8 cellular contexts compared by ENCODE assay signal in the genomic region with DNA sequence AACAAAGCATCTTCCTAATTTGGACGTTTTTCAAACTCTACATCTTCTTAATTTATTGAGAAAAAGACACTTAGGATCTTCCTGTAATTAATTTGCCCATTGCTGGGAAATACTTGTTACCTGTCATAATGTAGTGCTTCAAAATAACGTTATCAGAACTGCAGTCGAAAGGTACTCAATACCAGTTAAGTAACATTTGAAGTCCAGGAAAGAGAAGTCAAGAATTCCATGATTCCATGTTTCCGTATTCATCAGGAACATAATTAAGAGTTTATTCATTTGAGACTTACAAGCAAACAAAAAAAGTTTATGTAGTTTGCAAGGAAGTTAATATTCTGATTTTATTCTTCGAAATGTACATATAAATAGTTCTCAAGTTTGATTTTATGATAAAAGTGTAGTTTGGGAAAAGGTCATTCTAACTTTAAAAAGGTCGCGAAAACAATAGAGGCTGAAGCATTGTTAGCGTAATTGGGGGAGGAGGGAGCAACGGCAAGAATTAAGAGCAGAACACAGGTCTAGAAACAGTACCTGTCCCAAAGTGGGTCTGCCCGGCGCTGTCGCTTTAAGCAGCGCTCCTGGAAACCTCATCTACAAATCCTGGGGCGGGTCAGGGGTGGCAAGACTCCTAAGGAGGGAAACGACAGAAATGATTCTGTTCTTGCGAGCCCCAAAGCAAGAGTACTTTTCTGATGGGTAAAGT. TPM values are rescaled to one million over a fixed set of nuclear protein-coding genes. Genes with fewer than 3 reads are reported as not detected.
DNase-seq lines count a peak whose midpoint lies in the region; ATAC-seq, FAIRE-seq and TF ChIP-seq lines count a peak whose summit lies in the region.

No MANE protein-coding gene starts in this region.

- H4K20me1 ChIP-seq in OCI-LY7 (ENCODE audit: insufficient read depth, low read length) (no peaks in the 10 kb centered on the region), fibroblast of lung (ENCODE audit: control insufficient read depth, extremely low read depth, insufficient read depth, low read length) (no peaks in the 10 kb centered on the region)

- H3K79me2 ChIP-seq in OCI-LY7 (ENCODE audit: insufficient read depth, low read depth, low read length) (peaks cover 20% of the 10 kb centered on the region; the same call in 1 of the 2 replicates), fibroblast of lung (ENCODE audit: control insufficient read depth, insufficient read depth, low read length) (no peaks in the 10 kb centered on the region)

- DNase-seq in GM18507 (ENCODE audit: extremely low spot score, insufficient read length, low read depth) = no peak
- DNase-seq in OCI-LY7 (ENCODE audit: low spot score) = peak; percentile 24
- no peak for DNase-seq in fibroblast of lung (ENCODE audit: low read depth in 2 of 2)
- no peak for DNase-seq in gastrocnemius medialis
- no peak for DNase-seq in NCI-H774 (lab: John Stamatoyannopoulos, UW)
- DNase-seq in DMS153 treated with DMSO at 0.1 percent for 48 hours (lab: John Stamatoyannopoulos, UW; ENCODE audit: unreplicated experiment) = no peak

- H3K9me3 ChIP-seq in OCI-LY7 (ENCODE audit: low read length) = no peaks in the 10 kb centered on the region
- no peaks in the 10 kb centered on the region for H3K9me3 ChIP-seq in fibroblast of lung (ENCODE audit: control insufficient read depth, insufficient read depth, low read depth, low read length)
- H3K9me3 ChIP-seq in gastrocnemius medialis = no peaks in the 10 kb centered on the region

- TF ChIP-seq POLR2A in gastrocnemius medialis (IDR thresholded peaks at IDR 0.05) = no peak

- H3K9ac ChIP-seq in fibroblast of lung (ENCODE audit: insufficient read depth, low read length) = no peak overlapping the region

- peaks cover 44% of the 10 kb centered on the region for H3K4me1 ChIP-seq in OCI-LY7 (ENCODE audit: insufficient read depth, low read length, poor library complexity, severe bottlenecking)
- H3K4me1 ChIP-seq in fibroblast of lung (ENCODE audit: control insufficient read depth, extremely low read depth, insufficient read depth, low read length) = peaks cover 8% of the 10 kb centered on the region
- H3K4me1 ChIP-seq in gastrocnemius medialis = peaks cover 5 to 12% of the 10 kb centered on the region in 2 donors

- peak; percentile 47 for FAIRE-seq in GM18507 (lab: Jason Lieb, UNC)

- TF ChIP-seq CTCF in OCI-LY7 (conservative IDR thresholded peaks at IDR 0.05; ENCODE audit: low read length) (no peak), fibroblast of lung (conservative IDR thresholded peaks at IDR 0.05 in 1 of 2, IDR thresholded peaks at IDR 0.05 in 1 of 2; ENCODE audit: low read depth in 1 of 2, low read length in 2 of 2) (no peak), gastrocnemius medialis (IDR thresholded peaks at IDR 0.05 in 4 of 5, conservative IDR thresholded peaks at IDR 0.05 in 1 of 5) (no peak)

- no peak overlapping the region for H3K27ac ChIP-seq in OCI-LY7 (ENCODE audit: low read depth, low read length, poor library complexity, severe bottlenecking)
- no peak overlapping the region for H3K27ac ChIP-seq in fibroblast of lung (ENCODE audit: insufficient read depth, low read length)
- no peak overlapping the region for H3K27ac ChIP-seq in gastrocnemius medialis

- H3K36me3 ChIP-seq in OCI-LY7 (ENCODE audit: insufficient read depth, low read length) = no peaks in the 10 kb centered on the region
- H3K36me3 ChIP-seq in fibroblast of lung (ENCODE audit: control insufficient read depth, insufficient read depth, low read length) = no peaks in the 10 kb centered on the region
- H3K36me3 ChIP-seq in gastrocnemius medialis = no peaks in the 10 kb centered on the region

- H3K4me2 ChIP-seq in OCI-LY7 (ENCODE audit: low read length) (peak overlapping the region; percentile 75), fibroblast of lung (ENCODE audit: extremely low read depth, insufficient read depth, low read length) (peak overlapping the region; percentile 99)

- no TSS peak for BruUV-seq in OCI-LY7 (replicated peaks; lab: Mats Ljungman, UMichigan)

- POLR2A ChIA-PET in OCI-LY7 (lab: Charles Lee) = interaction anchor here (0.6 to 1.8 kb wide), 10 partner anchors 9 to 480 kb away, joined by 3 to 13 read pairs (median 4); no protein-coding TSS in a partner anchor

- no peaks in the 10 kb centered on the region for H3K9me2 ChIP-seq in OCI-LY7 (ENCODE audit: insufficient read depth, low read length)

- H3K4me3 ChIP-seq in OCI-LY7 (ENCODE audit: low read depth, low read length, poor library complexity, severe bottlenecking) (peak overlapping the region; percentile 74), fibroblast of lung (replicated peaks in 1 of 4; ENCODE audit: control extremely low read depth in 1 of 4, insufficient read depth in 1 of 4, low read depth in 3 of 4, low read length in 4 of 4) (peak overlapping the region in 2 of 4 experiments; percentile 53 to 66), gastrocnemius medialis (peak overlapping the region in 3 of 4 donors; percentile 67 to 83 (median 81))

- ATAC-seq in gastrocnemius medialis (no peak), HG03457 (IDR thresholded peaks at IDR 0.05; ENCODE audit: unreplicated experiment) (no peak), HG02571 (IDR thresholded peaks at IDR 0.05; ENCODE audit: unreplicated experiment) (no peak)

- H3K27me3 ChIP-seq in fibroblast of lung (ENCODE audit: control insufficient read depth, insufficient read depth, low read length) (peaks cover 2% of the 10 kb centered on the region), gastrocnemius medialis (peaks cover 20 to 34% (median 33%) of the 10 kb centered on the region in 3 donors)

- H2AFZ ChIP-seq in OCI-LY7 (ENCODE audit: low read length) (peak overlapping the region; percentile 59; the same call in 1 of the 2 replicates), fibroblast of lung (ENCODE audit: low read length) (no peak overlapping the region)

- in situ Hi-C loops in gastrocnemius medialis (cut with MboI; ENCODE audit: low sequenced_read_pairs in 4 of 4) = no loop called here

- CTCF ChIA-PET in OCI-LY7 (lab: Charles Lee; ENCODE audit: unreplicated experiment) = no interaction called here

- intact Hi-C loops in OCI-LY7 (cut with micrococcal nuclease; ENCODE audit: unreplicated experiment) = loop anchor here (5.0 to 10.0 kb wide), 3 partner anchors 103 to 1330 kb away; no protein-coding TSS in a partner anchor
- intact Hi-C loops in gastrocnemius medialis (cut with DNase I; ENCODE audit: low total_unique reads) = loop anchor here (5.0 kb wide), 1 partner anchor 123 kb away; a partner anchor contains a TSS

RNA-seq across cellular contexts. Expression of a gene that starts 1.2 kb away (rescaled TPM):
- total RNA-seq in OCI-LY7 (2014; rRNA removed; shearing (Covaris generic)) = 3.0 and 5.8 TPM in 2 replicates
- total RNA-seq in OCI-LY7 (2022) (7.6 and 8.7 TPM in 2 replicates), fibroblast of lung (0.33 and 0.51 TPM in 2 replicates), gastrocnemius medialis (1 to 10 TPM in 3 of 4 donors, under 1 TPM in 1; 0.71 to 1.4 (median 1.3) TPM)
- polyA plus RNA-seq in fibroblast of lung = 0.24 and 0.66 TPM in 2 replicates
- 0.12 and 0.38 TPM in 2 replicates for polyA plus RNA-seq in fibroblast of lung (2012)
- polyA minus RNA-seq in fibroblast of lung (ENCODE audit: low replicate concordance) = not detected in 2 replicates
